6 cellular contexts compared by ENCODE assay signal in the genomic region with DNA sequence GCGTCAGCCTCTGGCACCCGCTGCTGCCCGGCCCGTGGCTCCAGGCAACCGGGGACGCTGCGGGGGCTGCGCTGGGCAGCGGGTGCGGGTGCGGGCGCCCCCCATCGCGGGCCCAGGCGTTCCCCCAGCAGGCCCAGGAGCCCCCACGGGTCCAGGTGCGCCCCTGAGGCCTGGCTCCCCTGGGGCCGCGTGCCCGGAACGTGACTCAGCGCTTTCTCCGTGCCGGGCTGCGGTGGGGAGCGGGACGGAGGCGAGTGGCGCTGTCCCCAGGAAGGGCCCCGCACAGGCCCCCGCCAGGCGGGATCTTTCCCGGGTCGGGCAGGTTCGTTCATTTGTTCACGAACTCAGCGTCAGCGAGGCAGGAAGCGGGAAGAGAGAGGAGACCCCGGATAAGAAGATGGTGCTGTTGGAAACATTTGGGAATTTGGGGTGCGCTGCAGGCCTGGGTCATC. TPM values are rescaled to one million over a fixed set of nuclear protein-coding genes. Genes with fewer than 3 reads are reported as not detected.
DNase-seq lines count a peak whose midpoint lies in the region; ATAC-seq lines count a peak whose summit lies in the region.

No MANE protein-coding gene starts in this region.

- ATAC-seq in T-cell (replicated peaks in 1 of 4) (peak; percentile 18 to 35 (median 22)), HG02973 (IDR thresholded peaks at IDR 0.05; ENCODE audit: unreplicated experiment) (no peak)

- peak overlapping the region; percentile 65 for H3K4me3 ChIP-seq in BLaER1

- H3K4me3 Mint-ChIP-seq in T-cell (peak overlapping the region; percentile 39 to 59 (median 45)), immature natural killer cell (peak overlapping the region; percentile 32 to 63 (median 36))

- H3K9me3 Mint-ChIP-seq in T-cell (no peaks in the 10 kb centered on the region), immature natural killer cell (no peaks in the 10 kb centered on the region)

- no peaks in the 10 kb centered on the region for H3K9me3 ChIP-seq in BLaER1

- H3K4me1 Mint-ChIP-seq in T-cell, result peaks cover 19 to 32% (median 29%) of the 10 kb centered on the region in 3 donors
- H3K4me1 Mint-ChIP-seq in immature natural killer cell, result peaks cover 0 to 5% of the 10 kb centered on the region in 2 donors

- DNase-seq in T-cell, result peak in 1 of 34 experiments; percentile 25
- peak in 1 of 3 donors; percentile 17 for DNase-seq in immature natural killer cell
- DNase-seq in DMS153 treated with DMSO at 0.1 percent for 48 hours (lab: John Stamatoyannopoulos, UW; ENCODE audit: unreplicated experiment), result no peak
- DNase-seq in activated gamma-delta T cell treated with Interleukin-2 at 50 U/mL for 16 hours, result no peak

- peaks cover 51% of the 10 kb centered on the region for H3K4me1 ChIP-seq in BLaER1

- peak overlapping the region; percentile 69 to 75 for H3K27ac Mint-ChIP-seq in T-cell
- no peak overlapping the region for H3K27ac Mint-ChIP-seq in immature natural killer cell

- H3K9ac ChIP-seq in BLaER1, result peak overlapping the region; percentile 74

- POLR2A ChIA-PET in T-cell (lab: Charles Lee), result interaction anchor here in 1 of 2 donors (1.0 kb wide), 1 partner anchor 147 kb away, joined by 3 read pairs; no protein-coding TSS in a partner anchor

- H3K27me3 Mint-ChIP-seq in T-cell (no peaks in the 10 kb centered on the region), immature natural killer cell (ENCODE audit: low read depth in 3 of 3) (peaks cover 0 to 3% (median 0%) of the 10 kb centered on the region in 3 donors)

- no peaks in the 10 kb centered on the region for H3K36me3 Mint-ChIP-seq in T-cell
- H3K36me3 Mint-ChIP-seq in immature natural killer cell, result no peaks in the 10 kb centered on the region

- CTCF ChIA-PET in T-cell (lab: Charles Lee), result interaction anchor here (0.6 to 5.7 kb wide), 6 partner anchors 58 to 158 kb away, joined by 3 to 29 read pairs (median 12); no protein-coding TSS in a partner anchor

- peak overlapping the region; percentile 87 for H3K27ac ChIP-seq in BLaER1

- no peaks in the 10 kb centered on the region for H4K20me1 ChIP-seq in BLaER1

- H3K4me2 ChIP-seq in BLaER1, result peak overlapping the region; percentile 98

- no peaks in the 10 kb centered on the region for H3K27me3 ChIP-seq in BLaER1

- H3K36me3 ChIP-seq in BLaER1, result no peaks in the 10 kb centered on the region

RNA-seq across cellular contexts. Expression of a gene that starts 18.4 kb away (rescaled TPM):
- 100 to 1,000 TPM; 119 to 181 (median 156) TPM for total RNA-seq in T-cell
- 10 to 100 TPM; 37.2 to 78.9 (median 56.9) TPM for polyA plus RNA-seq in immature natural killer cell

RNA-seq across cellular contexts. Expression of a gene that starts 19.1 kb away (rescaled TPM):
- 1 to 10 TPM in 4 of 5 donors, under 1 TPM in 1; 0.99 to 3.0 (median 1.7) TPM for total RNA-seq in T-cell
- not detected for polyA plus RNA-seq in immature natural killer cell

RNA-seq across cellular contexts. Expression of a gene that starts 43.0 kb away (rescaled TPM):
- 1 to 10 TPM in 1 of 5 donors, under 1 TPM in 3, not detected in 1; 0.20 to 1.6 (median 0.31) TPM for total RNA-seq in T-cell
- polyA plus RNA-seq in immature natural killer cell, result under 1 TPM in 2 of 3 donors, not detected in 1; 0.59 to 0.60 TPM

RNA-seq across cellular contexts. Expression of a gene that starts 47.4 kb away (rescaled TPM):
- total RNA-seq in T-cell, result 1 to 10 TPM in 1 of 5 donors, under 1 TPM in 2, not detected in 2; 0.20 to 1.3 (median 0.73) TPM
- polyA plus RNA-seq in immature natural killer cell, result under 1 TPM in 1 of 3 donors, not detected in 2; 0.18 TPM

RNA-seq across cellular contexts. Expression of a gene that starts 49.6 kb away (rescaled TPM):
- total RNA-seq in T-cell, result 10 to 100 TPM; 71.9 to 81.6 (median 78.9) TPM
- 10 to 100 TPM; 30.1 to 62.6 (median 61.0) TPM for polyA plus RNA-seq in immature natural killer cell

Comparison
In these comparisons a context has a peak if more than half of its experiments do, and no peak if none do; other contexts are left out.
1. H3K27ac Mint-ChIP-seq: peak in T-cell (2 of 2); none in immature natural killer cell (0 of 6).